In genomic region chr11:113198907-113199660, GRCh38 we compare ENCODE assay signal across 17 cellular contexts.
A peak's percentile ranks its signal among the peaks of the same experiment; 100 is the strongest.
DNase-seq lines count a peak whose midpoint lies in the region; ATAC-seq, FAIRE-seq and TF ChIP-seq lines count a peak whose summit lies in the region.
"Had no signal": no experiment of that assay in that cellular context is flagged by ENCODE, and none has a peak within 500 bp of the region (broad histone marks: within the 10 kb centered on the region; RNA-seq: fewer than 3 reads in every experiment).

No MANE protein-coding gene starts in this region.

- H3K9ac ChIP-seq in PC-3 (ENCODE audit: low read length): no peak overlapping the region

- no peak overlapping the region for H2AFZ ChIP-seq in PC-3 (ENCODE audit: low read length)

- H3K4me1 ChIP-seq in PC-3 (ENCODE audit: insufficient read depth, low read length) (peaks cover 27% of the 10 kb centered on the region), small intestine (ENCODE audit: control insufficient read depth in 2 of 2, insufficient read depth in 1 of 2, low read depth in 1 of 2, low read length in 1 of 2) (no peaks in the 10 kb centered on the region)

- TF ChIP-seq CTCF in PC-3 (conservative IDR thresholded peaks at IDR 0.05; ENCODE audit: low read depth, low read length) (no peak), dorsolateral prefrontal cortex (IDR thresholded peaks at IDR 0.05 in 54 of 56, conservative IDR thresholded peaks at IDR 0.05 in 2 of 56; ENCODE audit: low read depth in 1 of 56, partially characterized antibody in 56 of 56) (peak in 1 of 56 donors; percentile 19)

- no peaks in the 10 kb centered on the region for H3K79me2 ChIP-seq in PC-3 (ENCODE audit: low read length)

- H4K20me1 ChIP-seq in PC-3 (ENCODE audit: low read length): no peaks in the 10 kb centered on the region

- no peak overlapping the region for H3K4me3 ChIP-seq in PC-3 (ENCODE audit: low read length)
- peak overlapping the region in 4 of 59 donors; percentile 3 to 18 (median 15) for H3K4me3 ChIP-seq in dorsolateral prefrontal cortex
- H3K4me3 ChIP-seq in small intestine (ENCODE audit: low read depth in 1 of 2, low read length in 2 of 2): no peak overlapping the region

- POLR2A ChIA-PET in PC-3 (lab: Charles Lee; ENCODE audit: unreplicated experiment): no interaction called here

- FAIRE-seq in small intestine (lab: Jason Lieb, UNC): no peak
- FAIRE-seq: H54 had no signal

- 45 to 58% (median 46%) methylated on average over 10 of the region's 10 CpGs for WGBS in small intestine, 3 donors

- no peak for TF ChIP-seq POLR2A in GM18505 (IDR thresholded peaks at IDR 0.05; ENCODE audit: borderline replicate concordance, extremely low read depth, insufficient read depth, insufficient read length)

- H3K27me3 ChIP-seq in PC-3 (ENCODE audit: low read length) (peaks cover 13% of the 10 kb centered on the region; the same call in 1 of the 2 replicates), dorsolateral prefrontal cortex (no peaks in the 10 kb centered on the region), layer of hippocampus (ENCODE audit: control insufficient read depth, insufficient read depth, low read length) (no peaks in the 10 kb centered on the region), small intestine (ENCODE audit: control insufficient read depth in 2 of 2, insufficient read depth in 2 of 2, low read length in 2 of 2) (no peaks in the 10 kb centered on the region)
- H3K27me3 ChIP-seq: BE2C had no signal

- BruUV-seq in PC-3 (replicated peaks; lab: Mats Ljungman, UMichigan): no TSS peak

- no peaks in the 10 kb centered on the region for H3K9me2 ChIP-seq in PC-3 (replicated peaks; ENCODE audit: low read length)

- ATAC-seq in PC-3 (no peak), GM18505 (IDR thresholded peaks at IDR 0.05; ENCODE audit: unreplicated experiment) (no peak)

- H3K4me2 ChIP-seq in PC-3 (ENCODE audit: low read length): no peak overlapping the region

- intact Hi-C loops in PC-3 (cut with micrococcal nuclease) (no loop called here), dorsolateral prefrontal cortex (cut with DNase I) (no loop called here)

- no peaks in the 10 kb centered on the region for H3F3A ChIP-seq in PC-3 (ENCODE audit: low read length, unreplicated experiment)

- DNase-seq in PC-3 (peak; percentile 55), dorsolateral prefrontal cortex (peak in 1 of 10 donors; percentile 42), superior temporal gyrus (ENCODE audit: extremely low spot score) (peak; percentile 85), NCI-H187 (lab: John Stamatoyannopoulos, UW) (no peak), small intestine (no peak)
- DNase-seq: BE2C; CD4-positive, alpha-beta memory T cell; DND-41; GF-D8; MM.1S; NCI-H1105 treated with DMSO at 0.1 percent for 48 hours; NCI-H1930; NCI-H2171; NCI-H510A treated with DMSO at 0.1 percent for 48 hours had no signal

- H3K36me3 ChIP-seq in PC-3 (ENCODE audit: low read depth, low read length): no peaks in the 10 kb centered on the region
- H3K36me3 ChIP-seq in small intestine (ENCODE audit: control insufficient read depth in 2 of 2, insufficient read depth in 2 of 2, low read length in 2 of 2): no peaks in the 10 kb centered on the region

- H3K27ac ChIP-seq in PC-3 (ENCODE audit: low read length) (0 out of 2 replicates have a peak overlapping the region, but pooled peaks have one; percentile 27), dorsolateral prefrontal cortex (peak overlapping the region; percentile 14 to 89 (median 75)), layer of hippocampus (ENCODE audit: low read depth, low read length) (peak overlapping the region; percentile 43), small intestine (ENCODE audit: low read depth in 1 of 2, low read length in 1 of 2) (no peak overlapping the region)

- CTCF ChIA-PET in PC-3 (lab: Charles Lee): no interaction called here

- H3K9me3 ChIP-seq in PC-3 (ENCODE audit: low read length) (no peaks in the 10 kb centered on the region), small intestine (ENCODE audit: control insufficient read depth, low read depth) (no peaks in the 10 kb centered on the region)
- H3K9me3 ChIP-seq: BE2C had no signal

Comparison
In these comparisons a context has a peak if more than half of its experiments do, and no peak if none do; other contexts are left out.
1. DNase-seq: peak in PC-3 (single experiment) and superior temporal gyrus (single experiment); none in NCI-H187 (0 of 2) and small intestine (single experiment).
2. H3K27ac ChIP-seq: peak in PC-3 (single experiment), dorsolateral prefrontal cortex (59 of 59) and layer of hippocampus (single experiment); none in small intestine (0 of 2).